In genomic region chr12:10065241-10065640, GRCh38 we compare ENCODE assay signal across 24 cellular contexts. TPM values are rescaled to one million over a fixed set of nuclear protein-coding genes. Genes with fewer than 3 reads are reported as not detected.
"Had no signal": no experiment of that assay in that cellular context is flagged by ENCODE, and none has a peak within 500 bp of the region (broad histone marks: within the 10 kb centered on the region; RNA-seq: fewer than 3 reads in every experiment).

No MANE protein-coding gene starts in this region.

- H3K27me3 ChIP-seq: body of pancreas, dorsolateral prefrontal cortex, gastrocnemius medialis, left lung, ovary, suprapubic skin, transverse colon, vagina had no signal

- H3K36me3 ChIP-seq: gastrocnemius medialis, left lung, ovary, suprapubic skin, transverse colon, vagina had no signal

- H3K9me3 ChIP-seq: body of pancreas, gastrocnemius medialis, left lung, ovary, psoas muscle, suprapubic skin, transverse colon, vagina had no signal

- H3K4me1 ChIP-seq: body of pancreas, psoas muscle had no signal

- H3K4me1 Mint-ChIP-seq: activated CD4-positive, alpha-beta T cell treated with anti-CD3 and anti-CD28 coated beads for 36 hours; stimulated activated naive CD8-positive, alpha-beta T cell treated with anti-CD3 and anti-CD28 coated beads, Interleukin-15, amount 100 ng/mL, for 72 hours had no signal

- H3K27ac ChIP-seq: body of pancreas, dorsolateral prefrontal cortex, ovary, psoas muscle, suprapubic skin, transverse colon, vagina had no signal

- H3K4me3 Mint-ChIP-seq: activated CD4-positive, alpha-beta memory T cell treated with anti-CD3 and anti-CD28 coated beads for 36 hours; activated CD4-positive, alpha-beta T cell treated with anti-CD3 and anti-CD28 coated beads for 36 hours; activated naive CD8-positive, alpha-beta T cell treated with anti-CD3 and anti-CD28 coated beads, Interleukin-2, amount 10 ng/mL, durations not matched to agents 7 days and 5 days; endodermal cell; stimulated activated naive CD8-positive, alpha-beta T cell treated with anti-CD3 and anti-CD28 coated beads, Interleukin-15, amount 100 ng/mL, for 72 hours; WTC11 had no signal

- H3K9me3 Mint-ChIP-seq: activated CD4-positive, alpha-beta memory T cell treated with anti-CD3 and anti-CD28 coated beads for 36 hours; activated naive CD8-positive, alpha-beta T cell treated with anti-CD3 and anti-CD28 coated beads, Interleukin-2, amount 10 ng/mL, durations not matched to agents 7 days and 5 days; endodermal cell; stimulated activated naive CD8-positive, alpha-beta T cell treated with anti-CD3 and anti-CD28 coated beads, Interleukin-15, amount 100 ng/mL, for 72 hours; WTC11 had no signal

- H3K27ac Mint-ChIP-seq: activated CD4-positive, alpha-beta memory T cell treated with anti-CD3 and anti-CD28 coated beads for 36 hours; activated CD4-positive, alpha-beta T cell treated with anti-CD3 and anti-CD28 coated beads for 36 hours; activated naive CD8-positive, alpha-beta T cell treated with anti-CD3 and anti-CD28 coated beads, Interleukin-2, amount 10 ng/mL, durations not matched to agents 7 days and 5 days; endodermal cell; stimulated activated naive CD8-positive, alpha-beta T cell treated with anti-CD3 and anti-CD28 coated beads, Interleukin-15, amount 100 ng/mL, for 72 hours; WTC11 had no signal

- H3K4me3 ChIP-seq: body of pancreas, dorsolateral prefrontal cortex, gastrocnemius medialis, left lung, ovary, psoas muscle, skin epidermis, suprapubic skin, transverse colon, vagina had no signal

- DNase-seq: activated CD4-positive, alpha-beta memory T cell treated with anti-CD3 and anti-CD28 coated beads for 36 hours; activated CD4-positive, alpha-beta T cell treated with anti-CD3 and anti-CD28 coated beads for 36 hours; activated naive CD8-positive, alpha-beta T cell treated with anti-CD3 and anti-CD28 coated beads, Interleukin-2, amount 10 ng/mL, durations not matched to agents 7 days and 5 days; body of pancreas; central memory CD4-positive, alpha-beta T cell; dorsolateral prefrontal cortex; endodermal cell; erythroblast; gastrocnemius medialis; head of caudate nucleus; kidney; left lung; ovary; psoas muscle; right cardiac atrium; stimulated activated CD4-positive, alpha-beta T cell treated with anti-CD3 and anti-CD28 coated beads, Interleukin-15, amount 100 ng/mL, for 24 hours; stimulated activated CD4-positive, alpha-beta T cell treated with anti-CD3 and anti-CD28 coated beads, Interleukin-2, amount 100 ng/mL, for 48 hours; stimulated activated naive CD8-positive, alpha-beta T cell treated with anti-CD3 and anti-CD28 coated beads, Interleukin-15, amount 100 ng/mL, for 72 hours; transverse colon had no signal

- H3K36me3 Mint-ChIP-seq: activated CD4-positive, alpha-beta memory T cell treated with anti-CD3 and anti-CD28 coated beads for 36 hours; activated naive CD8-positive, alpha-beta T cell treated with anti-CD3 and anti-CD28 coated beads, Interleukin-2, amount 10 ng/mL, durations not matched to agents 7 days and 5 days; WTC11 had no signal

RNA-seq across cellular contexts. Expression of gene CLEC1A, which starts 33.5 kb away (rescaled TPM):
- total RNA-seq: activated CD4-positive, alpha-beta memory T cell treated with anti-CD3 and anti-CD28 coated beads for 36 hours; activated CD4-positive, alpha-beta T cell treated with anti-CD3 and anti-CD28 coated beads for 36 hours; activated naive CD8-positive, alpha-beta T cell treated with anti-CD3 and anti-CD28 coated beads, Interleukin-2, amount 10 ng/mL, durations not matched to agents 7 days and 5 days; endodermal cell; myocyte; WTC11 had no signal

RNA-seq across cellular contexts. Expression of gene CLEC9A, which starts 34.8 kb away (rescaled TPM):
- total RNA-seq: activated CD4-positive, alpha-beta memory T cell treated with anti-CD3 and anti-CD28 coated beads for 36 hours; activated CD4-positive, alpha-beta T cell treated with anti-CD3 and anti-CD28 coated beads for 36 hours; activated naive CD8-positive, alpha-beta T cell treated with anti-CD3 and anti-CD28 coated beads, Interleukin-2, amount 10 ng/mL, durations not matched to agents 7 days and 5 days; endodermal cell; gastrocnemius medialis; myocyte; psoas muscle; suprapubic skin; vagina; WTC11 had no signal

RNA-seq across cellular contexts. Expression of gene CLEC12B, which starts 54.8 kb away (rescaled TPM):
- total RNA-seq: activated CD4-positive, alpha-beta memory T cell treated with anti-CD3 and anti-CD28 coated beads for 36 hours; activated CD4-positive, alpha-beta T cell treated with anti-CD3 and anti-CD28 coated beads for 36 hours; body of pancreas; endodermal cell; gastrocnemius medialis; kidney; myocyte; ovary; transverse colon; vagina; WTC11 had no signal
